Comparison of ENCODE assay signal across 2 cellular contexts in the genomic region with DNA sequence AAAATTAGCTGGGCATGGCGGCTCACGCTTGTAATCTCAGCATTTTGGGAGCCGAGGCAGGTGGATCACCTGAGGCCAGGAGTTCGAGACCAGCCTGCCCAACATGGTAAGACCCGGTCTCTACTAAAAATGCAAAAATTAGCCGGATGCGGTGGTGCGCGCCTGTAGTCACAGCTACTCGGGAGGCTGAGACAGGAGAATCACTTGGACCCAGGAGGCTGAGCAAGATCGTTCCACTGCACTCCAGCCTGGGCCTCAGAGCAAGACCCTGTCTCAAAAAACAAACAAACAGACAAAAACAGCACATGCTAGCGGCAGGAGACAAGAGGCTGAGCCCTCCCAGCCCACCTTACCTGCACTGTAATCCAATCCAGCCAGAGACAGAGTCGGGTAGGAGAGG.
TF ChIP-seq lines count a peak whose summit lies in the region.

No MANE protein-coding gene starts in this region.

TF ChIP-seq in A549, 52 proteins besides CTCF, POLR2A, EP300 and RAD21:
- no peak for TF ChIP-seq ZNF302 (CRISPR knock-in tag; IDR thresholded peaks at IDR 0.05)
- no peak for TF ChIP-seq RFX5 (IDR thresholded peaks at IDR 0.05)
- no peak for TF ChIP-seq FOSB (CRISPR knock-in tag; IDR thresholded peaks at IDR 0.05)
- no peak for TF ChIP-seq SREBF2 (IDR thresholded peaks at IDR 0.05)
- no peak for TF ChIP-seq HEYL (CRISPR knock-in tag; IDR thresholded peaks at IDR 0.05)

TF ChIP-seq in GM12878, 131 proteins besides CTCF, POLR2A, EP300 and RAD21:
- TF ChIP-seq PML (IDR thresholded peaks at IDR 0.05; ENCODE audit: low read length), result no peak
- no peak for TF ChIP-seq NR2C1 (IDR thresholded peaks at IDR 0.05)
- TF ChIP-seq EZH2 (IDR thresholded peaks at IDR 0.05; ENCODE audit: borderline replicate concordance, control insufficient read depth, low read depth, low read length), result no peak
- TF ChIP-seq CEBPB (IDR thresholded peaks at IDR 0.05; ENCODE audit: borderline replicate concordance in 1 of 2, low read depth in 2 of 2, low read length in 2 of 2), result no peak
